Comparison of ENCODE assay signal across 12 cellular contexts in the genomic region with DNA sequence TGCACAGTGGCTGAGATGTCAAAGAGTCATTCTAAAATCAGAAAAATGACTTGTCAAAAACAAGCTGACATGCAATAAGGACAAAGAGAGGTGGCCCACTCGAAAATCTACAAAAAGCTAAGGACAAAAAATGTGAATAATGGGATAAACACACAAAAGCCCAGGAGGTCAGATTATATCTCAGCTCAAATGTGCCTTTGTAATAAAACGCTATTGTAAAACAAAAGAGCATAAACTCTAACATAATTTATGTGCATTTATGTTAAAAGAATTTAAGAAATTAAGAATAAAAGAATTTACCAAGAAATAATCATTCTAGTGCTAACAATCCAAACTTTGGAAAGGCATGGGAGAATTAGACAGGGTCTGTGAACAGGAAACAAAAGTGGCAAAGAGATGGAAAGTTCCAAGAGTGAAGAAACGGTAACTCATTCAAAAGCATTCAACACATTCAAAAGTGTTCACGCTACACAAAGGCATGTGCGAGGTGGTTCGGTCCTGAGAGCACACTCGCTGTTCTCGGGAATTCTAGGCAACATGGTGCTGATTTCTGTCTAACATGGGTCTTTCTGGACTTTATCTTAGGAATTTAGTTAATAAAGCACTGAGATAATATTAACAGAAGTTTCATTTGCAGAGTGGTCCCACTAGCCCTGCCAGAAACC.
DNase-seq lines count a peak whose midpoint lies in the region; ATAC-seq, FAIRE-seq and TF ChIP-seq lines count a peak whose summit lies in the region.
"Had no signal": no experiment of that assay in that cellular context is flagged by ENCODE, and none has a peak within 500 bp of the region (broad histone marks: within the 10 kb centered on the region; RNA-seq: fewer than 3 reads in every experiment).

No MANE protein-coding gene starts in this region.

- H2BK15ac ChIP-seq in neuronal stem cell (ENCODE audit: low read length), result no peak overlapping the region

- no peak for ATAC-seq in HepG2
- no peak for ATAC-seq in HG03460 (IDR thresholded peaks at IDR 0.05; ENCODE audit: unreplicated experiment)
- ATAC-seq in HG02678 (IDR thresholded peaks at IDR 0.05; ENCODE audit: unreplicated experiment), result no peak
- ATAC-seq: K562 had no signal

- H4K20me1 ChIP-seq in HepG2 (ENCODE audit: insufficient read depth, low read length), result no peaks in the 10 kb centered on the region
- H4K20me1 ChIP-seq in hepatocyte (ENCODE audit: insufficient read depth, poor library complexity, severe bottlenecking), result no peaks in the 10 kb centered on the region

- no peak overlapping the region for H3K23ac ChIP-seq in neuronal stem cell (ENCODE audit: low read depth, low read length, poor library complexity)

- H3K27me3 ChIP-seq in liver (ENCODE audit: control insufficient read depth in 4 of 4, insufficient read depth in 4 of 4, low read length in 3 of 4) (no peaks in the 10 kb centered on the region), HepG2 (ENCODE audit: control insufficient read depth in 1 of 2, insufficient read depth in 2 of 2, low read length in 2 of 2) (peaks cover 0 to 17% of the 10 kb centered on the region in 2 experiments; a peak in 2 of 5 replicates), hepatocyte (no peaks in the 10 kb centered on the region), neuronal stem cell (ENCODE audit: control insufficient read depth in 3 of 3, insufficient read depth in 3 of 3, low read depth in 1 of 3, low read length in 3 of 3) (peaks cover 0 to 8% (median 0%) of the 10 kb centered on the region in 3 experiments)

- H3K27ac ChIP-seq in liver (ENCODE audit: low read depth in 1 of 2, low read length in 2 of 2) (peak overlapping the region; percentile 83 to 91), HepG2 (ENCODE audit: extremely low read length, insufficient read depth, low read length) (no peak overlapping the region), hepatocyte (peak overlapping the region; percentile 92), neuronal stem cell (replicated peaks; ENCODE audit: low read length) (no peak overlapping the region)
- H3K27ac ChIP-seq: C4-2B had no signal

- no peaks in the 10 kb centered on the region for H3K79me1 ChIP-seq in neuronal stem cell (ENCODE audit: low read depth, low read length)

- H2AFZ ChIP-seq in HepG2 (ENCODE audit: low read length), result no peak overlapping the region
- H2AFZ ChIP-seq in hepatocyte, result no peak overlapping the region
- peak overlapping the region; percentile 39 for H2AFZ ChIP-seq in neuronal stem cell (ENCODE audit: low read length)

- H3K4me1 ChIP-seq in liver (ENCODE audit: control insufficient read depth in 4 of 4, insufficient read depth in 4 of 4, low read length in 3 of 4), result peaks cover 0 to 30% (median 21%) of the 10 kb centered on the region in 4 donors
- peaks cover 34% of the 10 kb centered on the region for H3K4me1 ChIP-seq in HepG2 (ENCODE audit: insufficient read depth, low read length)
- H3K4me1 ChIP-seq in hepatocyte (ENCODE audit: insufficient read depth), result peaks cover 36% of the 10 kb centered on the region
- H3K4me1 ChIP-seq in neuronal stem cell (ENCODE audit: control insufficient read depth in 2 of 2, insufficient read depth in 1 of 2, low read depth in 1 of 2, low read length in 2 of 2), result peaks cover 11 to 20% of the 10 kb centered on the region in 2 donors

- H3K18ac ChIP-seq in neuronal stem cell (ENCODE audit: low read length), result no peak overlapping the region

- no peak overlapping the region for H4K91ac ChIP-seq in neuronal stem cell (ENCODE audit: low read depth, low read length, poor library complexity)

- TF ChIP-seq EP300 in HepG2 (IDR thresholded peaks at IDR 0.05; ENCODE audit: low read depth in 2 of 2, low read length in 2 of 2), result no peak
- TF ChIP-seq EP300 in HepG2 (CRISPR knock-in tag; IDR thresholded peaks at IDR 0.05; ENCODE audit: borderline replicate concordance), result no peak

- no peak overlapping the region for H2AK5ac ChIP-seq in neuronal stem cell (ENCODE audit: low read depth, low read length)

- no peak overlapping the region for H3K14ac ChIP-seq in neuronal stem cell (ENCODE audit: low read length)

- TF ChIP-seq POLR2A in HepG2 (IDR thresholded peaks at IDR 0.05; ENCODE audit: insufficient read depth in 1 of 2, low read depth in 2 of 2, low read length in 2 of 2), result no peak

- no peaks in the 10 kb centered on the region for H3K9me2 ChIP-seq in hepatocyte (replicated peaks; ENCODE audit: insufficient read depth)

- H3K4me2 ChIP-seq in HepG2 (ENCODE audit: low read depth, low read length) (no peak overlapping the region), hepatocyte (no peak overlapping the region), neuronal stem cell (ENCODE audit: insufficient read depth, low read length, poor library complexity, severe bottlenecking) (no peak overlapping the region)

- TF ChIP-seq RAD21 in liver (IDR thresholded peaks at IDR 0.05) (no peak), HepG2 (CRISPR knock-in tag; IDR thresholded peaks at IDR 0.05) (no peak)

- CTCF ChIA-PET in HepG2 (lab: Yijun Ruan, JAX; ENCODE audit: low intra/inter-chr PET ratio, low total read pairs), result no interaction called here

- H2BK12ac ChIP-seq in neuronal stem cell (ENCODE audit: low read length), result no peak overlapping the region

- intact Hi-C loops in HepG2 (cut with micrococcal nuclease; ENCODE audit: unreplicated experiment), result loop anchor here (5.0 kb wide), 1 partner anchor 397 kb away; no protein-coding TSS in a partner anchor

- FAIRE-seq in HepG2 (lab: Jason Lieb, UNC), result no peak
- FAIRE-seq: A204.1, HTR-8/SVneo, K562 had no signal

- H2BK5ac ChIP-seq in neuronal stem cell (ENCODE audit: low read length), result no peak overlapping the region

- H4K8ac ChIP-seq in neuronal stem cell (ENCODE audit: low read depth, low read length), result no peak overlapping the region

- H3K9me3 ChIP-seq in liver (ENCODE audit: control insufficient read depth in 4 of 4, low read length in 3 of 4) (no peaks in the 10 kb centered on the region), HepG2 (ENCODE audit: low read length) (no peaks in the 10 kb centered on the region), hepatocyte (ENCODE audit: low read depth) (no peaks in the 10 kb centered on the region), neuronal stem cell (replicated peaks in 1 of 2; ENCODE audit: control insufficient read depth in 2 of 2, insufficient read depth in 1 of 2, low read depth in 1 of 2, low read length in 2 of 2) (no peaks in the 10 kb centered on the region)

- POLR2A ChIA-PET in HepG2 (lab: Yijun Ruan, JAX), result no interaction called here

- H3K9ac ChIP-seq in liver (ENCODE audit: low read depth in 1 of 2, low read length in 2 of 2), result peak overlapping the region in 1 of 2 donors; percentile 60
- no peak overlapping the region for H3K9ac ChIP-seq in HepG2 (ENCODE audit: insufficient read depth, low read depth, low read length)
- no peak overlapping the region for H3K9ac ChIP-seq in neuronal stem cell (ENCODE audit: low read depth, low read length, poor library complexity)

- no peak overlapping the region for H3K4ac ChIP-seq in neuronal stem cell (ENCODE audit: low read length)

- in situ Hi-C loops in HepG2 (cut with HindIII; ENCODE audit: extremely low pct_ligation_motif_present, low pct_unique_long_range_greater_than_20kb), result loop anchor here (5.0 to 10.0 kb wide), 2 partner anchors 337 to 605 kb away; no protein-coding TSS in a partner anchor

- no peaks in the 10 kb centered on the region for H3K36me3 ChIP-seq in liver (ENCODE audit: control insufficient read depth in 4 of 4, insufficient read depth in 3 of 4, low read depth in 1 of 4, low read length in 3 of 4)
- no peaks in the 10 kb centered on the region for H3K36me3 ChIP-seq in HepG2 (replicated peaks in 1 of 2; ENCODE audit: control insufficient read depth in 1 of 2, insufficient read depth in 2 of 2, low read length in 2 of 2)
- H3K36me3 ChIP-seq in hepatocyte (replicated peaks; ENCODE audit: insufficient read depth, low read depth), result no peaks in the 10 kb centered on the region
- no peaks in the 10 kb centered on the region for H3K36me3 ChIP-seq in neuronal stem cell (replicated peaks in 1 of 2; ENCODE audit: control insufficient read depth in 2 of 2, insufficient read depth in 2 of 2, low read length in 2 of 2)

- H2BK120ac ChIP-seq in neuronal stem cell (ENCODE audit: low read depth, low read length), result no peak overlapping the region

- TF ChIP-seq CTCF in liver (IDR thresholded peaks at IDR 0.05; ENCODE audit: low read depth, low read length, missing input control) (no peak), HepG2 (CRISPR knock-in tag; IDR thresholded peaks at IDR 0.05) (no peak), hepatocyte (IDR thresholded peaks at IDR 0.05; ENCODE audit: poor library complexity) (no peak)

- DNase-seq in HepG2 (ENCODE audit: low spot score) (no peak), hepatocyte (ENCODE audit: low spot score) (no peak), neuronal stem cell (ENCODE audit: low spot score) (no peak), cerebellar nuclear complex (lab: John Stamatoyannopoulos, UW) (no peak), dermis blood vessel endothelial cell (no peak)

- WGBS in liver, result 95% methylated on average over 8 of the region's 8 CpGs
- 56% methylated on average over 8 of the region's 8 CpGs for WGBS in HepG2 (ENCODE audit: low lambda C conversion rate)
- WGBS in hepatocyte (ENCODE audit: low lambda C conversion rate, missing lambda C conversion rate), result 84% methylated on average over 8 of the region's 8 CpGs
- no CpG with 5 or more reads among the region's 8 CpGs for WGBS in neuronal stem cell (ENCODE audit: extremely low coverage in 2 of 2, insufficient read length in 2 of 2, insufficient replicate concordance in 1 of 2), 2 donors

- no peak overlapping the region for H3K4me3 ChIP-seq in liver (ENCODE audit: low read depth in 1 of 3, low read length in 3 of 3)
- H3K4me3 ChIP-seq in HepG2 (replicated peaks in 1 of 3; ENCODE audit: insufficient read depth in 1 of 3, low read depth in 2 of 3, low read length in 3 of 3), result no peak overlapping the region
- no peak overlapping the region for H3K4me3 ChIP-seq in hepatocyte
- H3K4me3 ChIP-seq in neuronal stem cell (ENCODE audit: low read length in 2 of 2), result no peak overlapping the region
- H3K4me3 ChIP-seq: K562 had no signal

- no TSS peak for BruUV-seq in HepG2 (replicated peaks; lab: Mats Ljungman, UMichigan)

- H3K79me2 ChIP-seq in HepG2 (ENCODE audit: insufficient read depth, low read length), result no peaks in the 10 kb centered on the region
- no peaks in the 10 kb centered on the region for H3K79me2 ChIP-seq in hepatocyte

TF ChIP-seq in liver, 16 proteins besides CTCF, POLR2A, EP300 and RAD21 (continues in another document):
- TF ChIP-seq YY1 (IDR thresholded peaks at IDR 0.05), result no peak

TF ChIP-seq in HepG2, 621 proteins besides CTCF, POLR2A, EP300 and RAD21 (continues in another document):
- TF ChIP-seq ZNF557 (CRISPR knock-in tag; IDR thresholded peaks at IDR 0.05), result no peak
- no peak for TF ChIP-seq TBX2 (CRISPR knock-in tag; IDR thresholded peaks at IDR 0.05; ENCODE audit: borderline replicate concordance)
- no peak for TF ChIP-seq RXRB (CRISPR knock-in tag; IDR thresholded peaks at IDR 0.05; ENCODE audit: borderline replicate concordance)

Comparison
In these comparisons a context has a peak if more than half of its experiments do, and no peak if none do; other contexts are left out.
1. H3K27ac ChIP-seq: peak in liver (2 of 2) and hepatocyte (single experiment); none in HepG2 (single experiment) and neuronal stem cell (single experiment).